ENCODE assay signal across 27 cellular contexts in the genomic region with DNA sequence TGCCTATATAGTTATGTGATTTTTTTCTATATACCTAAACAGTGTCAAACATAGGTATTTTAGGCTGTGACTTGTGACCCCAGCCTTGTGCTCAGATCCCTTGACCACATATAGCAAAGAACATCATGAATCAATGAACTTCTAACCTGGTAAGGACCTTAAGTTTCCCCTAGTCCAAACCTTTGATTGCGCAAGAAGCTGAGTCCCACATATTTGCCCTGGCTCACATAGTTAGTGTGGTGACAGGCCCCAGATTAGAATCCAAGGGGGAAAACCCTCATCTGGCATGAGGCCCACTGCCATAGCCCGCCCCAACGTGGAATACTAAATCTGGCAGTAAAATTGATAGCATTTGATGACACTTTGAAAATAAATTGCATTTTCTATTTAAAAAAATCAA.
"Had no signal": no experiment of that assay in that cellular context is flagged by ENCODE, and none has a peak within 500 bp of the region (broad histone marks: within the 10 kb centered on the region; RNA-seq: fewer than 3 reads in every experiment).

No MANE protein-coding gene starts in this region.

- H3K4me3 ChIP-seq: left lung, lung, mucosa of descending colon, ovary, skin epidermis, stomach, testis, thyroid gland, transverse colon, upper lobe of left lung, vagina had no signal

- H3K27me3 ChIP-seq: left lung, ovary, stomach, testis, thyroid gland, transverse colon, upper lobe of left lung, vagina had no signal

- FAIRE-seq: keratinocyte had no signal

- ATAC-seq: left colon; left lung; mucosa of descending colon; naive thymus-derived CD4-positive, alpha-beta T cell; natural killer cell treated with Interleukin-12 subunit alpha and Interleukin-12 subunit beta and Interleukin-15 and Interleukin-18, amount 100 ng/mL, for 72 hours; right cardiac atrium; sciatic nerve; stimulated activated naive B cell treated with anti-CD40 and anti-IgM and Interleukin-4, amounts not matched to agents 10 μg/mL and 1 μg/mL and 100 μg/mL, for 72 hours; stimulated activated naive CD8-positive, alpha-beta T cell treated with anti-CD3 and anti-CD28 coated beads, Interleukin-15, Interleukin-2, amounts not matched to agents 100 U/mL and 50 U/mL, for 24 hours had no signal

- H3K9me3 ChIP-seq: left lung, mucosa of descending colon, ovary, testis, thyroid gland, transverse colon, upper lobe of left lung, vagina had no signal

- H3K36me3 ChIP-seq: left lung, ovary, stomach, thyroid gland, transverse colon, upper lobe of left lung, vagina had no signal

- H3K4me1 ChIP-seq: left lung, stomach, testis, thyroid gland, transverse colon, upper lobe of left lung, vagina had no signal

- DNase-seq: kidney glomerular epithelial cell; left colon; left lung; mesendoderm; midbrain; mucosa of descending colon; naive thymus-derived CD4-positive, alpha-beta T cell; ovary; retina; right cardiac atrium; stimulated activated CD4-positive, alpha-beta T cell treated with anti-CD3 and anti-CD28 coated beads, Interleukin-12 subunit alpha, Interleukin-12 subunit beta, amount 100 ng/mL, for 4 hours; stimulated activated CD4-positive, alpha-beta T cell treated with anti-CD3 and anti-CD28 coated beads, Interleukin-15, amount 100 ng/mL, for 24 hours; stimulated activated CD4-positive, alpha-beta T cell treated with anti-CD3 and anti-CD28 coated beads, Interleukin-2, amount 100 ng/mL, for 24 hours; stimulated activated CD4-positive, alpha-beta T cell treated with anti-CD3 and anti-CD28 coated beads, Interleukin-4, amount 100 ng/mL, for 1 hour; stimulated activated naive B cell treated with anti-CD40 and anti-IgM and Interleukin-4, amounts not matched to agents 10 μg/mL and 1 μg/mL and 100 μg/mL, for 72 hours; stimulated activated naive CD8-positive, alpha-beta T cell treated with anti-CD3 and anti-CD28 coated beads, Interleukin-15, Interleukin-2, amounts not matched to agents 100 U/mL and 50 U/mL, for 24 hours; stomach; testis; thyroid gland; transverse colon; upper lobe of left lung had no signal

- H3K27ac ChIP-seq: left lung, ovary, skin epidermis, stomach, testis, thyroid gland, transverse colon, upper lobe of left lung, vagina had no signal
